ENCODE assay signal across 2 cellular contexts in genomic region chr9:133850161-133850560, GRCh38.
TF ChIP-seq lines count a peak whose summit lies in the region.

No MANE protein-coding gene starts in this region.

TF ChIP-seq in HepG2, 621 proteins besides CTCF, POLR2A, EP300 and RAD21:
- no peak for TF ChIP-seq SP2 (CRISPR knock-in tag; IDR thresholded peaks at IDR 0.05)
- no peak for TF ChIP-seq ZNF367 (CRISPR knock-in tag; IDR thresholded peaks at IDR 0.05; ENCODE audit: borderline replicate concordance)
- TF ChIP-seq ZSCAN29 (CRISPR knock-in tag; conservative IDR thresholded peaks at IDR 0.05) = no peak
- TF ChIP-seq PAWR (CRISPR knock-in tag; IDR thresholded peaks at IDR 0.05; ENCODE audit: borderline replicate concordance) = no peak
- no peak for TF ChIP-seq DZIP1 (CRISPR knock-in tag; IDR thresholded peaks at IDR 0.05)

TF ChIP-seq in H1, 55 proteins besides CTCF, POLR2A, EP300 and RAD21:
- TF ChIP-seq EGR1 (IDR thresholded peaks at IDR 0.05; ENCODE audit: borderline replicate concordance, low read depth, low read length) (no peak), CBX5 (IDR thresholded peaks at IDR 0.05; ENCODE audit: low read depth, low read length) (no peak), KDM1A (IDR thresholded peaks at IDR 0.05; ENCODE audit: borderline replicate concordance, low read length) (no peak)
